In the genomic region with DNA sequence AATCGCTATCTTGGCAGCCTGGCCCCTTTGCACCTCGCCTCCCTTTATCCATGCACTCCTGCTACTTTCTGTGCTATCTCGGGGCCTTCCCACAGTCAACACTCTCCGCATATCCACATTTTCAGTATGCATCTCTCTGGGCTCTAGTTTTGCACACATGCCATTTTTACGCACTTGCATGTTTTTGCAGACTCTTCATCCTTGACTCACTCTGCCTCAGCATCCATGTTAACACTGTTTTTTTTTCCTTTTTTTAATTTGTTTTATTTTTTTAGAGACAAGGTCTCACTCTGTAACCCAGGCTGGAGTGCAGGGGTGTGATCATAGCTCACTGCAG, we compare ENCODE assay signal across 9 cellular contexts. TPM values are rescaled to one million over a fixed set of nuclear protein-coding genes. Genes with fewer than 3 reads are reported as not detected.
A peak's percentile ranks its signal among the peaks of the same experiment; 100 is the strongest.
DNase-seq lines count a peak whose midpoint lies in the region; ATAC-seq and TF ChIP-seq lines count a peak whose summit lies in the region.
"Had no signal": no experiment of that assay in that cellular context is flagged by ENCODE, and none has a peak within 500 bp of the region (broad histone marks: within the 10 kb centered on the region; RNA-seq: fewer than 3 reads in every experiment).

No MANE protein-coding gene starts in this region.

- no peak for TF ChIP-seq CTCF in fibroblast of villous mesenchyme (IDR thresholded peaks at IDR 0.05; ENCODE audit: insufficient read depth, low read depth, low read length)
- TF ChIP-seq CTCF in gastrocnemius medialis (IDR thresholded peaks at IDR 0.05 in 4 of 5, conservative IDR thresholded peaks at IDR 0.05 in 1 of 5), result no peak
- no peak for TF ChIP-seq CTCF in omental fat pad (IDR thresholded peaks at IDR 0.05)

- ATAC-seq in CD4-positive, CD25-positive, alpha-beta regulatory T cell (ENCODE audit: low read depth in 2 of 2), result no peak
- ATAC-seq in gastrocnemius medialis (no peak), omental fat pad (ENCODE audit: low FRiP score) (no peak), GM19395 (IDR thresholded peaks at IDR 0.05; ENCODE audit: unreplicated experiment) (no peak), GM19328 (IDR thresholded peaks at IDR 0.05; ENCODE audit: unreplicated experiment) (no peak), HG03460 (IDR thresholded peaks at IDR 0.05; ENCODE audit: unreplicated experiment) (no peak)

- H3K9me3 Mint-ChIP-seq in CD4-positive, CD25-positive, alpha-beta regulatory T cell, result peaks cover 0 to 3% (median 0%) of the 10 kb centered on the region in 7 donors

- H3K4me3 Mint-ChIP-seq in CD4-positive, CD25-positive, alpha-beta regulatory T cell, result peak overlapping the region in 3 of 4 donors; percentile 22 to 74 (median 26)

- in situ Hi-C loops in gastrocnemius medialis (cut with MboI; ENCODE audit: low sequenced_read_pairs in 4 of 4), result loop anchor here in 1 of 4 donors (10.0 kb wide), 1 partner anchor 62 kb away; no protein-coding TSS in a partner anchor

- no peaks in the 10 kb centered on the region for H3K36me3 ChIP-seq in CD4-positive, CD25-positive, alpha-beta regulatory T cell (ENCODE audit: control insufficient read depth, insufficient read depth, low read length)
- H3K36me3 ChIP-seq in SK-N-MC (ENCODE audit: insufficient read depth, low read length) (peaks cover 5% of the 10 kb centered on the region; the same call in 1 of the 2 replicates), gastrocnemius medialis (no peaks in the 10 kb centered on the region)

- no peaks in the 10 kb centered on the region for H3K27me3 Mint-ChIP-seq in CD4-positive, CD25-positive, alpha-beta regulatory T cell

- H3K36me3 Mint-ChIP-seq in CD4-positive, CD25-positive, alpha-beta regulatory T cell, result no peaks in the 10 kb centered on the region

- no peak overlapping the region for H3K4me3 ChIP-seq in CD4-positive, CD25-positive, alpha-beta regulatory T cell (ENCODE audit: low read depth, low read length)
- peak overlapping the region; percentile 76 for H3K4me3 ChIP-seq in SK-N-MC
- H3K4me3 ChIP-seq in fibroblast of villous mesenchyme (ENCODE audit: low read depth, low read length), result peak overlapping the region; percentile 41
- peak overlapping the region; percentile 5 to 33 (median 20) for H3K4me3 ChIP-seq in gastrocnemius medialis

- H3K4me1 Mint-ChIP-seq in CD4-positive, CD25-positive, alpha-beta regulatory T cell, result peaks cover 0 to 46% (median 18%) of the 10 kb centered on the region in 4 donors

- intact Hi-C loops in gastrocnemius medialis (cut with DNase I; ENCODE audit: low total_unique reads), result loop anchor here (5.0 kb wide), 2 partner anchors 70 to 155 kb away; a partner anchor contains a TSS

- H3K4me1 ChIP-seq in CD4-positive, CD25-positive, alpha-beta regulatory T cell (ENCODE audit: control insufficient read depth, insufficient read depth, low read length, poor library complexity, severe bottlenecking), result peaks cover 30% of the 10 kb centered on the region
- H3K4me1 ChIP-seq in gastrocnemius medialis, result peaks cover 52 to 57% of the 10 kb centered on the region in 2 donors

- peak overlapping the region; percentile 52 for H3K9ac ChIP-seq in SK-N-MC (ENCODE audit: insufficient read length)

- no peaks in the 10 kb centered on the region for H3K27me3 ChIP-seq in CD4-positive, CD25-positive, alpha-beta regulatory T cell (ENCODE audit: control insufficient read depth, insufficient read depth, low read length)
- H3K27me3 ChIP-seq in gastrocnemius medialis, result no peaks in the 10 kb centered on the region

- H3K27ac Mint-ChIP-seq in CD4-positive, CD25-positive, alpha-beta regulatory T cell, result peak overlapping the region in 1 of 3 donors; percentile 87

- DNase-seq in CD4-positive, CD25-positive, alpha-beta regulatory T cell, result no peak
- DNase-seq in SK-N-MC (ENCODE audit: low read depth, low spot score) (no peak), fibroblast of villous mesenchyme (ENCODE audit: low read depth) (no peak), gastrocnemius medialis (no peak), omental fat pad (ENCODE audit: low spot score) (no peak)
- DNase-seq: stimulated activated CD4-positive, alpha-beta T cell treated with anti-CD3 and anti-CD28 coated beads, Interleukin-15, amount 100 ng/mL, for 24 hours had no signal

- no peak overlapping the region for H3K27ac ChIP-seq in CD4-positive, CD25-positive, alpha-beta regulatory T cell (ENCODE audit: insufficient read depth, low read length, poor library complexity, severe bottlenecking)
- peak overlapping the region; percentile 81 for H3K27ac ChIP-seq in SK-N-MC
- H3K27ac ChIP-seq in gastrocnemius medialis, result peak overlapping the region; percentile 88 to 98 (median 94)

- TF ChIP-seq POLR2A in gastrocnemius medialis (IDR thresholded peaks at IDR 0.05), result no peak

- no peaks in the 10 kb centered on the region for H3K9me3 ChIP-seq in CD4-positive, CD25-positive, alpha-beta regulatory T cell (ENCODE audit: control insufficient read depth in 2 of 2, low read length in 2 of 2)
- H3K9me3 ChIP-seq in SK-N-MC (ENCODE audit: low read depth, low read length), result no peaks in the 10 kb centered on the region
- no peaks in the 10 kb centered on the region for H3K9me3 ChIP-seq in gastrocnemius medialis

RNA-seq across cellular contexts. Expression of a gene that starts 2.5 kb away (rescaled TPM):
- total RNA-seq in CD4-positive, CD25-positive, alpha-beta regulatory T cell, result 1.1 TPM
- under 1 TPM; 0.17 to 0.40 (median 0.30) TPM for polyA plus RNA-seq in CD4-positive, CD25-positive, alpha-beta regulatory T cell
- total RNA-seq in fibroblast of villous mesenchyme, result 1.7 and 2.3 TPM in 2 replicates
- total RNA-seq in gastrocnemius medialis, result 10 to 100 TPM in 1 of 4 donors, 1 to 10 TPM in 3; 3.4 to 10.8 (median 5.4) TPM
- total RNA-seq in omental fat pad, result 1 to 10 TPM in 2 of 4 donors, under 1 TPM in 2; 0.36 to 3.0 (median 1.0) TPM

RNA-seq across cellular contexts. Expression of a gene that starts 21.3 kb away (rescaled TPM):
- total RNA-seq in CD4-positive, CD25-positive, alpha-beta regulatory T cell, result not detected
- polyA plus RNA-seq in CD4-positive, CD25-positive, alpha-beta regulatory T cell, result under 1 TPM in 2 of 4 donors, not detected in 2; 0.10 to 0.67 TPM
- total RNA-seq in fibroblast of villous mesenchyme (not detected in 2 replicates), gastrocnemius medialis (under 1 TPM in 1 of 4 donors, not detected in 3; 0.19 TPM), omental fat pad (under 1 TPM in 2 of 4 donors, not detected in 2; 0.24 to 0.28 TPM)

RNA-seq across cellular contexts. Expression of a gene that starts 23.4 kb away (rescaled TPM):
- total RNA-seq in CD4-positive, CD25-positive, alpha-beta regulatory T cell, result 0.22 TPM
- polyA plus RNA-seq in CD4-positive, CD25-positive, alpha-beta regulatory T cell, result under 1 TPM; 0.13 to 0.55 (median 0.18) TPM
- total RNA-seq in fibroblast of villous mesenchyme, result 0.97 and 2.6 TPM in 2 replicates
- 1 to 10 TPM; 3.4 to 8.1 (median 6.3) TPM for total RNA-seq in gastrocnemius medialis
- 10 to 100 TPM; 11.3 to 60.8 (median 32.4) TPM for total RNA-seq in omental fat pad

RNA-seq across cellular contexts. Expression of a gene that starts 29.7 kb away (rescaled TPM):
- not detected for total RNA-seq in CD4-positive, CD25-positive, alpha-beta regulatory T cell
- not detected for polyA plus RNA-seq in CD4-positive, CD25-positive, alpha-beta regulatory T cell
- total RNA-seq in fibroblast of villous mesenchyme, result under 0.01 TPM in 1 of 2 replicates, not detected in the other
- total RNA-seq in gastrocnemius medialis, result 1 to 10 TPM in 1 of 4 donors, not detected in 3; 2.1 TPM
- 1 to 10 TPM in 3 of 4 donors, not detected in 1; 1.3 to 2.5 (median 1.3) TPM for total RNA-seq in omental fat pad

RNA-seq across cellular contexts. Expression of a gene that starts 35.4 kb away (rescaled TPM):
- total RNA-seq in CD4-positive, CD25-positive, alpha-beta regulatory T cell, result not detected
- under 1 TPM in 2 of 4 donors, not detected in 2; 0.06 to 0.14 TPM for polyA plus RNA-seq in CD4-positive, CD25-positive, alpha-beta regulatory T cell
- total RNA-seq in fibroblast of villous mesenchyme (under 0.01 TPM in 2 replicates), gastrocnemius medialis (1 to 10 TPM in 2 of 4 donors, under 1 TPM in 2; 0.61 to 1.3 (median 0.98) TPM), omental fat pad (1 to 10 TPM; 2.2 to 7.1 (median 5.3) TPM)
